8 cellular contexts compared by ENCODE assay signal in genomic region chr4:102869569-102870227, GRCh38. TPM values are rescaled to one million over a fixed set of nuclear protein-coding genes. Genes with fewer than 3 reads are reported as not detected.
DNase-seq lines count a peak whose midpoint lies in the region; ATAC-seq and TF ChIP-seq lines count a peak whose summit lies in the region.

No MANE protein-coding gene starts in this region.

- H3K9me3 Mint-ChIP-seq in GM23338: no peaks in the 10 kb centered on the region

- H3K9me2 ChIP-seq in GM23338 (ENCODE audit: insufficient read depth): no peaks in the 10 kb centered on the region

- H4K20me1 ChIP-seq in GM23338 (replicated peaks; ENCODE audit: insufficient read depth): no peaks in the 10 kb centered on the region

- intact Hi-C loops in aorta (cut with DNase I): loop anchor here (1.0 to 10.0 kb wide), 4 partner anchors 42 to 367 kb away; partner anchors contain the start of genes UBE2D3 (in 2 of the 2) and NFKB1 (in 1 of the 2)

- peaks cover 7% of the 10 kb centered on the region for H3K27me3 Mint-ChIP-seq in GM23338 (ENCODE audit: insufficient read depth, low read depth, poor library complexity)

- peak overlapping the region; percentile 97 for H3K4me3 Mint-ChIP-seq in GM23338

- H3K27ac Mint-ChIP-seq in GM23338: peak overlapping the region; percentile 99

- H3K27ac ChIP-seq in GM23338 (ENCODE audit: low read depth): peak overlapping the region; percentile 94
- peak overlapping the region; percentile 95 to 99 for H3K27ac ChIP-seq in mucosa of rectum (ENCODE audit: low read depth in 2 of 2, low read length in 2 of 2)
- H3K27ac ChIP-seq in aorta (ENCODE audit: low read depth in 1 of 2, low read length in 2 of 2): peak overlapping the region in 1 of 2 donors; percentile 83

- peaks cover 24% of the 10 kb centered on the region for H3K4me1 ChIP-seq in GM23338 (ENCODE audit: insufficient read depth)
- no peaks in the 10 kb centered on the region for H3K4me1 ChIP-seq in NT2/D1 (ENCODE audit: insufficient read depth, insufficient read length)
- peaks cover 4 to 6% of the 10 kb centered on the region in 2 donors for H3K4me1 ChIP-seq in mucosa of rectum (ENCODE audit: control insufficient read depth in 2 of 2, insufficient read depth in 2 of 2, low read length in 2 of 2)
- no peaks in the 10 kb centered on the region for H3K4me1 ChIP-seq in aorta (ENCODE audit: control insufficient read depth in 1 of 2, insufficient read depth in 2 of 2, low read length in 2 of 2)

- no peaks in the 10 kb centered on the region; the same call in 1 of the 2 replicates for H3F3A ChIP-seq in GM23338 (replicated peaks; ENCODE audit: low read depth)

- H3K27me3 ChIP-seq in GM23338 (ENCODE audit: insufficient read depth) (no peaks in the 10 kb centered on the region), NT2/D1 (ENCODE audit: insufficient read depth, insufficient read length) (no peaks in the 10 kb centered on the region), mucosa of rectum (ENCODE audit: control insufficient read depth in 2 of 2, insufficient read depth in 2 of 2, low read length in 2 of 2) (no peaks in the 10 kb centered on the region), aorta (ENCODE audit: control insufficient read depth in 1 of 2, insufficient read depth in 2 of 2, low read length in 1 of 2) (no peaks in the 10 kb centered on the region)

- H3K36me3 ChIP-seq in GM23338 (ENCODE audit: insufficient read depth) (peaks cover under 1% of the 10 kb centered on the region), NT2/D1 (ENCODE audit: insufficient read depth, insufficient read length, low read length) (peaks cover 9% of the 10 kb centered on the region), mucosa of rectum (ENCODE audit: control insufficient read depth in 2 of 2, insufficient read depth in 2 of 2, low read length in 2 of 2) (peaks cover 0 to 4% of the 10 kb centered on the region in 2 donors), aorta (ENCODE audit: control insufficient read depth in 1 of 2, insufficient read depth in 2 of 2, low read length in 1 of 2) (no peaks in the 10 kb centered on the region)

- peaks cover 21% of the 10 kb centered on the region for H3K36me3 Mint-ChIP-seq in GM23338 (ENCODE audit: low read depth)

- peaks cover 86% of the 10 kb centered on the region for H3K79me2 ChIP-seq in GM23338 (replicated peaks; ENCODE audit: insufficient read depth)

- peaks cover 35% of the 10 kb centered on the region for H3K4me1 Mint-ChIP-seq in GM23338

- WGBS in aorta, 2 donors: 11 to 14% methylated on average over 19 of the region's 19 CpGs

- H3K9ac ChIP-seq in NT2/D1 (ENCODE audit: insufficient read length, low read depth) (peak overlapping the region; percentile 84), mucosa of rectum (ENCODE audit: low read depth in 1 of 2, low read length in 2 of 2) (peak overlapping the region; percentile 88 to 92)

- H3K4me2 ChIP-seq in GM23338: peak overlapping the region; percentile 78

- H2AFZ ChIP-seq in GM23338: peak overlapping the region; percentile 70; the same call in 1 of the 2 replicates

- peak overlapping the region; percentile 60 for H3K4me3 ChIP-seq in GM23338
- peak overlapping the region; percentile 69 for H3K4me3 ChIP-seq in NT2/D1 (ENCODE audit: insufficient read length, low read depth)
- peak overlapping the region; percentile 67 to 80 for H3K4me3 ChIP-seq in cardiac fibroblast (replicated peaks in 1 of 2; ENCODE audit: low read depth in 2 of 2, low read length in 2 of 2)
- H3K4me3 ChIP-seq in mucosa of rectum (ENCODE audit: low read length in 2 of 2): peak overlapping the region; percentile 95
- peak overlapping the region; percentile 59 to 74 for H3K4me3 ChIP-seq in aorta (ENCODE audit: low read length in 2 of 2)

- TF ChIP-seq CTCF in GM23338 (conservative IDR thresholded peaks at IDR 0.05; ENCODE audit: low read depth in 2 of 2): no peak
- no peak for TF ChIP-seq CTCF in cardiac fibroblast (IDR thresholded peaks at IDR 0.05; ENCODE audit: low read depth, low read length)

- peak; percentile 2; the same call in 1 of the 3 replicates for ATAC-seq in GM23338
- ATAC-seq in aorta (ENCODE audit: low FRiP score): no peak

- DNase-seq in NCI-H2029 treated with DMSO at 0.1 percent for 48 hours (lab: John Stamatoyannopoulos, UW) (peak; percentile 31), NCI-H2029 (lab: John Stamatoyannopoulos, UW) (no peak), GM23338 (ENCODE audit: low spot score) (peak; percentile 45), NT2/D1 (ENCODE audit: low read depth, low spot score) (no peak), cardiac fibroblast (ENCODE audit: low read depth in 2 of 2) (no peak), aorta (peak in 1 of 2 donors; percentile 46), D341Med (ENCODE audit: low spot score) (no peak)

- H3K9me3 ChIP-seq in NT2/D1 (ENCODE audit: insufficient read depth, low read length) (peaks cover 1% of the 10 kb centered on the region; the same call in 1 of the 2 replicates), mucosa of rectum (ENCODE audit: control insufficient read depth in 2 of 2, low read length in 2 of 2) (no peaks in the 10 kb centered on the region), aorta (ENCODE audit: control insufficient read depth, low read length) (no peaks in the 10 kb centered on the region)

TF ChIP-seq in GM23338, 12 proteins besides CTCF, POLR2A, EP300 and RAD21:
- TF ChIP-seq POLR2AphosphoS5 (IDR thresholded peaks at IDR 0.05; ENCODE audit: low read depth): no peak
- no peak for TF ChIP-seq STAT1 (IDR thresholded peaks at IDR 0.05; ENCODE audit: unreplicated experiment)
- TF ChIP-seq EZH2 (IDR thresholded peaks at IDR 0.05; ENCODE audit: low read depth, unreplicated experiment): no peak
- no peak for TF ChIP-seq JUNB (IDR thresholded peaks at IDR 0.05; ENCODE audit: unreplicated experiment)
- no peak for TF ChIP-seq NANOG (IDR thresholded peaks at IDR 0.05; ENCODE audit: borderline replicate concordance)
- no peak for TF ChIP-seq ZNF462 (CRISPR knock-in tag; IDR thresholded peaks at IDR 0.05)
- no peak for TF ChIP-seq EZH2phosphoT487 (IDR thresholded peaks at IDR 0.05; ENCODE audit: unreplicated experiment)

RNA-seq across cellular contexts. Expression of gene CISD2, which starts 0.9 kb away (rescaled TPM):
- 34.1 and 39.0 TPM in 2 replicates for total RNA-seq in GM23338 (2014; rRNA removed; shearing (Covaris generic))
- 96.6 and 102 TPM in 2 replicates for polyA plus RNA-seq in GM23338 (2016; fragmentation: Nextera tagmentation; extraction: Ambion mirVana)
- 10 to 100 TPM; 16.7 to 19.3 TPM for total RNA-seq in aorta
- 10 to 100 TPM; 16.2 to 22.5 TPM for polyA plus RNA-seq in aorta

RNA-seq across cellular contexts. Expression of gene UBE2D3, which starts 42.3 kb away (rescaled TPM):
- 470 and 498 TPM in 2 replicates for total RNA-seq in GM23338 (2014; rRNA removed; shearing (Covaris generic))
- polyA plus RNA-seq in GM23338 (2016; fragmentation: Nextera tagmentation; extraction: Ambion mirVana) (223 and 250 TPM in 2 replicates), aorta (100 to 1,000 TPM; 195 to 277 TPM)
- total RNA-seq in aorta: 100 to 1,000 TPM; 274 to 292 TPM

Comparison
In these comparisons a context has a peak if more than half of its experiments do, and no peak if none do; other contexts are left out.
1. DNase-seq: peak in NCI-H2029 treated with DMSO at 0.1 percent for 48 hours (single experiment) and GM23338 (single experiment); none in NCI-H2029 (single experiment), NT2/D1 (single experiment), cardiac fibroblast (0 of 2) and D341Med (single experiment).
2. Peak in every context shown above with its lines, with median percentiles within 50 percentile points of each other: H3K4me3 ChIP-seq.